Comparison of ENCODE assay signal across 25 cellular contexts in genomic region chrX:47576021-47576898, GRCh38. TPM values are rescaled to one million over a fixed set of nuclear protein-coding genes. Genes with fewer than 3 reads are reported as not detected.
A peak's percentile ranks its signal among the peaks of the same experiment; 100 is the strongest.
DNase-seq lines count a peak whose midpoint lies in the region; ATAC-seq, FAIRE-seq and TF ChIP-seq lines count a peak whose summit lies in the region.
"Had no signal": no experiment of that assay in that cellular context is flagged by ENCODE, and none has a peak within 500 bp of the region (broad histone marks: within the 10 kb centered on the region; RNA-seq: fewer than 3 reads in every experiment).

No MANE protein-coding gene starts in this region.

- TF ChIP-seq POLR2A in GM12891 (IDR thresholded peaks at IDR 0.05; ENCODE audit: low read depth, low read length) (no peak), esophagus muscularis mucosa (IDR thresholded peaks at IDR 0.05; ENCODE audit: low read depth) (no peak)

- no peak for TF ChIP-seq CTCF in WTC11 (IDR thresholded peaks at IDR 0.05)
- no peak for TF ChIP-seq CTCF in esophagus muscularis mucosa (IDR thresholded peaks at IDR 0.05)

- H3K9me3 Mint-ChIP-seq in WTC11 = no peaks in the 10 kb centered on the region
- H3K9me3 Mint-ChIP-seq: CD4-positive, alpha-beta memory T cell had no signal

- peak overlapping the region; percentile 41; the same call in 1 of the 2 replicates for H3K27ac Mint-ChIP-seq in WTC11

- no peak overlapping the region for H3K27ac ChIP-seq in esophagus muscularis mucosa (replicated peaks in 1 of 4)
- H3K27ac ChIP-seq: KMS-11 had no signal

- peaks cover 0 to 10% (median 6%) of the 10 kb centered on the region in 4 donors for H3K36me3 ChIP-seq in esophagus muscularis mucosa
- H3K36me3 ChIP-seq: BE2C had no signal

- DNase-seq in GM12891 (ENCODE audit: insufficient read length, low spot score) (no peak), WTC11 (ENCODE audit: low spot score) (no peak), esophagus muscularis mucosa (ENCODE audit: extremely low spot score) (peak; percentile 5), posterior vena cava (ENCODE audit: low spot score) (peak; percentile 58), DMS153 treated with DMSO at 0.1 percent for 48 hours (lab: John Stamatoyannopoulos, UW; ENCODE audit: unreplicated experiment) (no peak)
- no peak for DNase-seq in effector CD8-positive, alpha-beta T cell (lab: John Stamatoyannopoulos, UW)
- DNase-seq: BE2C; Caco-2; CD4-positive, alpha-beta memory T cell; DMS 273 treated with DMSO at 0.1 percent for 48 hours; DND-41; NCI-H1105 treated with DMSO at 0.1 percent for 48 hours; NCI-H2081 treated with DMSO at 0.1 percent for 48 hours; NCI-H446; NCI-H526; OCI-M1 had no signal

- H3K9me3 ChIP-seq in esophagus muscularis mucosa = no peaks in the 10 kb centered on the region
- H3K9me3 ChIP-seq: BE2C, Caco-2 had no signal

- no peak overlapping the region for H3K4me3 ChIP-seq in esophagus muscularis mucosa

- peaks cover 2 to 22% (median 18%) of the 10 kb centered on the region in 4 donors for H3K4me1 ChIP-seq in esophagus muscularis mucosa
- H3K4me1 ChIP-seq: BE2C, Caco-2 had no signal

- peaks cover 12% of the 10 kb centered on the region for H3K36me3 Mint-ChIP-seq in WTC11

- CTCF ChIA-PET in WTC11 (lab: Charles Lee) = interaction anchor here (2.6 kb wide), 1 partner anchor 68 kb away, joined by 10 read pairs; no protein-coding TSS in a partner anchor

- 87% methylated on average over 13 of the region's 20 CpGs for WGBS in esophagus muscularis mucosa

- peaks cover 32% of the 10 kb centered on the region for H3K4me1 Mint-ChIP-seq in WTC11

- TF ChIP-seq EP300 in esophagus muscularis mucosa (IDR thresholded peaks at IDR 0.05) = no peak

- POLR2A ChIA-PET in WTC11 (lab: Charles Lee) = no interaction called here

- H3K27me3 ChIP-seq in esophagus muscularis mucosa = peaks cover 0 to 9% (median 0%) of the 10 kb centered on the region in 4 donors
- H3K27me3 ChIP-seq: BE2C had no signal

- no peaks in the 10 kb centered on the region for H3K27me3 Mint-ChIP-seq in WTC11 (ENCODE audit: low read depth)
- H3K27me3 Mint-ChIP-seq: CD4-positive, alpha-beta memory T cell had no signal

- FAIRE-seq in GM12891 (lab: Jason Lieb, UNC) = peak; percentile 13
- FAIRE-seq: GM12892, GM18507, H1, HTR-8/SVneo, RCC 7860 had no signal

- ATAC-seq in WTC11 (no peak), HG03045 (IDR thresholded peaks at IDR 0.05; ENCODE audit: unreplicated experiment) (no peak)
- ATAC-seq: HCT116, Right ventricle myocardium inferior had no signal

- intact Hi-C loops in esophagus muscularis mucosa (cut with DNase I) = no loop called here
- intact Hi-C loops in posterior vena cava (cut with DNase I) = no loop called here

- no peak overlapping the region; the same call in 1 of the 2 replicates for H3K4me3 Mint-ChIP-seq in WTC11
- H3K4me3 Mint-ChIP-seq: CD4-positive, alpha-beta memory T cell had no signal

TF ChIP-seq in GM12891, 5 proteins besides CTCF, POLR2A, EP300 and RAD21:
- TF ChIP-seq POLR2AphosphoS5 (IDR thresholded peaks at IDR 0.05; ENCODE audit: low read depth, low read length) (no peak), POU2F2 (IDR thresholded peaks at IDR 0.05; ENCODE audit: low read depth, low read length) (no peak), SPI1 (IDR thresholded peaks at IDR 0.05; ENCODE audit: low read depth, low read length) (no peak), PAX5 (IDR thresholded peaks at IDR 0.05; ENCODE audit: insufficient read depth, low read length, severe bottlenecking) (no peak), TAF1 (IDR thresholded peaks at IDR 0.05; ENCODE audit: low read depth, low read length) (no peak)
TF ChIP-seq in GM12891: peak in this region for 0.

TF ChIP-seq in WTC11, 78 proteins besides CTCF, POLR2A, EP300 and RAD21:
- TF ChIP-seq PRRX2 (CRISPR knock-in tag; IDR thresholded peaks at IDR 0.05) = no peak

RNA-seq across cellular contexts. Expression of gene TIMP1, which starts 6.0 kb away (rescaled TPM):
- 294 TPM for polyA plus RNA-seq in GM12891 (2012; ENCODE audit: low read depth, missing spikeins)
- total RNA-seq in WTC11 (2021) (35.4 to 50.8 TPM (median 50.1 TPM) in 3 replicates), esophagus muscularis mucosa (100 to 1,000 TPM in 3 of 4 donors, 10 to 100 TPM in 1; 82.6 to 251 (median 178) TPM), posterior vena cava (1,000 to 10,000 TPM; 1,076 to 2,214 TPM)

RNA-seq across cellular contexts. Expression of gene ARAF, which starts 15.3 kb away (rescaled TPM):
- 47.2 TPM for polyA plus RNA-seq in GM12891 (2012; ENCODE audit: low read depth, missing spikeins)
- total RNA-seq in WTC11 (2021) (52.5 to 55.8 TPM (median 55.1 TPM) in 3 replicates), esophagus muscularis mucosa (10 to 100 TPM; 39.3 to 49.6 (median 42.8) TPM), posterior vena cava (10 to 100 TPM; 42.5 to 52.7 TPM)

RNA-seq across cellular contexts. Expression of gene SYN1, which starts 43.4 kb away (rescaled TPM):
- polyA plus RNA-seq in GM12891 (2012; ENCODE audit: low read depth, missing spikeins) = 1.1 TPM
- total RNA-seq in WTC11 (2021) (7.1 to 8.3 TPM (median 7.3 TPM) in 3 replicates), esophagus muscularis mucosa (under 1 TPM; 0.42 to 0.98 (median 0.56) TPM), posterior vena cava (1 to 10 TPM; 1.2 to 2.3 TPM)
- total RNA-seq: Caco-2 had no signal

RNA-seq across cellular contexts. Expression of gene CFP, which starts 53.5 kb away (rescaled TPM):
- 38.2 TPM for polyA plus RNA-seq in GM12891 (2012; ENCODE audit: low read depth, missing spikeins)
- total RNA-seq in WTC11 (2021) (2.0 to 3.4 TPM (median 2.8 TPM) in 3 replicates), esophagus muscularis mucosa (10 to 100 TPM in 2 of 4 donors, 1 to 10 TPM in 2; 6.8 to 16.1 (median 9.9) TPM), posterior vena cava (1 to 10 TPM; 3.2 to 10.0 TPM)

Comparison
In these comparisons a context has a peak if more than half of its experiments do, and no peak if none do; other contexts are left out.
1. DNase-seq: peak in esophagus muscularis mucosa (single experiment) and posterior vena cava (single experiment); none in GM12891 (single experiment), WTC11 (single experiment), DMS153 treated with DMSO at 0.1 percent for 48 hours (single experiment) and effector CD8-positive, alpha-beta T cell (single experiment).
2. RNA of gene TIMP1, which starts 6.0 kb away (total RNA-seq): 1,076 to 2,214 TPM in posterior vena cava; 82.6 to 251 TPM in esophagus muscularis mucosa and 35.4 to 50.8 TPM in WTC11; every median in the first group is over 4 times any median in the second.